Comparison of ENCODE assay signal across 7 cellular contexts in genomic region chr1:174990382-174990999, GRCh38. TPM values are rescaled to one million over a fixed set of nuclear protein-coding genes. Genes with fewer than 3 reads are reported as not detected.
A peak's percentile ranks its signal among the peaks of the same experiment; 100 is the strongest.
DNase-seq lines count a peak whose midpoint lies in the region; ATAC-seq and TF ChIP-seq lines count a peak whose summit lies in the region.

No MANE protein-coding gene starts in this region.

- H3K27ac ChIP-seq in skin epidermis: peak overlapping the region in 19 of 21 experiments; percentile 3 to 86 (median 67)

- H3K27ac Mint-ChIP-seq in activated B cell treated with CpG ODN at 0.5 μM for 24 hours (peak overlapping the region; percentile 89), mesothelial cell of epicardium (no peak overlapping the region)

- peak overlapping the region; percentile 58 for H3K4me3 ChIP-seq in GM08714 (ENCODE audit: low read length)
- H3K4me3 ChIP-seq in skin epidermis: peak overlapping the region; percentile 6 to 44 (median 30)

- H3K27me3 Mint-ChIP-seq in activated B cell treated with CpG ODN at 0.5 μM for 24 hours (no peaks in the 10 kb centered on the region), mesothelial cell of epicardium (ENCODE audit: low read depth) (no peaks in the 10 kb centered on the region)

- peaks cover 40% of the 10 kb centered on the region for H3K36me3 Mint-ChIP-seq in activated B cell treated with CpG ODN at 0.5 μM for 24 hours (ENCODE audit: low read depth)
- H3K36me3 Mint-ChIP-seq in mesothelial cell of epicardium: peaks cover 8% of the 10 kb centered on the region

- peak overlapping the region; percentile 83 for H3K4me3 Mint-ChIP-seq in activated B cell treated with CpG ODN at 0.5 μM for 24 hours
- no peak overlapping the region for H3K4me3 Mint-ChIP-seq in mesothelial cell of epicardium

- DNase-seq in LHCN-M2 (ENCODE audit: low read depth) (peak; percentile 77), activated B cell treated with CpG ODN at 0.5 μM for 24 hours (no peak), Right ventricle myocardium superior (no peak), NCI-H446 treated with DMSO at 0.1 percent for 48 hours (lab: John Stamatoyannopoulos, UW) (no peak), mesothelial cell of epicardium (ENCODE audit: low spot score in 2 of 2, unreplicated experiment in 2 of 2) (no peak)

- H3K9me3 Mint-ChIP-seq in activated B cell treated with CpG ODN at 0.5 μM for 24 hours (no peaks in the 10 kb centered on the region), mesothelial cell of epicardium (no peaks in the 10 kb centered on the region)

- CTCF ChIA-PET in activated B cell treated with CpG ODN at 0.5 μM for 24 hours (lab: Charles Lee): no interaction called here

- ATAC-seq in activated B cell treated with CpG ODN at 0.5 μM for 24 hours (ENCODE audit: low read depth) (peak; percentile 76), Right ventricle myocardium superior (ENCODE audit: poor library complexity) (peak; percentile 84)

- intact Hi-C loops in activated B cell treated with CpG ODN at 0.5 μM for 24 hours (cut with micrococcal nuclease): loop anchor here (10.0 kb wide), 1 partner anchor 1576 kb away; no protein-coding TSS in a partner anchor
- intact Hi-C loops in Right ventricle myocardium superior (cut with DNase I): no loop called here

- POLR2A ChIA-PET in activated B cell treated with CpG ODN at 0.5 μM for 24 hours (lab: Charles Lee): interaction anchor here (2.0 kb wide), 1 partner anchor 9 kb away, joined by 30 read pairs; the partner anchor contains the start of gene CACYBP

- TF ChIP-seq CTCF in activated B cell treated with CpG ODN at 0.5 μM for 24 hours (IDR thresholded peaks at IDR 0.05) (no peak), mesothelial cell of epicardium (IDR thresholded peaks at IDR 0.05; ENCODE audit: unreplicated experiment) (no peak)

- H3K4me1 Mint-ChIP-seq in activated B cell treated with CpG ODN at 0.5 μM for 24 hours: peaks cover 19% of the 10 kb centered on the region
- no peaks in the 10 kb centered on the region for H3K4me1 Mint-ChIP-seq in mesothelial cell of epicardium

RNA-seq across cellular contexts. Expression of gene CACYBP, which starts 9.3 kb away (rescaled TPM):
- total RNA-seq in LHCN-M2 (2014; rRNA removed): 145 and 179 TPM in 2 replicates
- polyA plus RNA-seq in LHCN-M2 (2012): 65.9 TPM
- total RNA-seq in activated B cell treated with CpG ODN at 0.5 μM for 24 hours: 90.9 and 98.8 TPM in 2 replicates
- 101 TPM for total RNA-seq in Right ventricle myocardium superior
- 58.8 to 70.0 TPM (median 63.7 TPM) in 3 replicates for total RNA-seq in mesothelial cell of epicardium

RNA-seq across cellular contexts. Expression of gene MRPS14, which starts 32.7 kb away (rescaled TPM):
- total RNA-seq in LHCN-M2 (2014; rRNA removed): 13.5 and 17.2 TPM in 2 replicates
- 29.5 TPM for polyA plus RNA-seq in LHCN-M2 (2012)
- 36.5 and 36.9 TPM in 2 replicates for total RNA-seq in activated B cell treated with CpG ODN at 0.5 μM for 24 hours
- total RNA-seq in Right ventricle myocardium superior: 27.8 TPM
- 25.2 to 29.3 TPM (median 25.9 TPM) in 3 replicates for total RNA-seq in mesothelial cell of epicardium
